In genomic region chr18:45588284-45588683, GRCh38 we compare ENCODE assay signal across 16 cellular contexts. TPM values are rescaled to one million over a fixed set of nuclear protein-coding genes. Genes with fewer than 3 reads are reported as not detected.
DNase-seq lines count a peak whose midpoint lies in the region; FAIRE-seq and TF ChIP-seq lines count a peak whose summit lies in the region.
"Had no signal": no experiment of that assay in that cellular context is flagged by ENCODE, and none has a peak within 500 bp of the region (broad histone marks: within the 10 kb centered on the region; RNA-seq: fewer than 3 reads in every experiment).

No MANE protein-coding gene starts in this region.

- CTCF ChIA-PET in BJ (lab: Yijun Ruan, JAX) = interaction anchor here (1.1 to 1.9 kb wide), 4 partner anchors 11 to 33 kb away, joined by 3 to 8 read pairs (median 5); no protein-coding TSS in a partner anchor

- DNase-seq in BJ (ENCODE audit: low read depth) = peak; percentile 71
- peak; percentile 47 to 68 for DNase-seq in SJSA1 (ENCODE audit: low read depth in 1 of 2, low spot score in 2 of 2)
- DNase-seq in left ventricle myocardium inferior = no peak
- no peak for DNase-seq in activated T-cell treated with anti-CD3 and anti-CD28 coated beads, Interleukin-2, amount 50 U/mL, for 1 hour
- DNase-seq in NCI-H1105 (lab: John Stamatoyannopoulos, UW) = no peak
- no peak for DNase-seq in dermis blood vessel endothelial cell
- DNase-seq in frontal cortex (ENCODE audit: low spot score in 2 of 2) = no peak
- DNase-seq: activated CD4-positive, alpha-beta memory T cell treated with anti-CD3 and anti-CD28 coated beads for 36 hours; activated naive CD4-positive, alpha-beta T cell; BE2C; colonic mucosa; NCI-H2081; posterior cingulate gyrus had no signal

- H3K4me3 ChIP-seq in BJ (ENCODE audit: low read depth, low read length) (no peak overlapping the region), SJSA1 (no peak overlapping the region), left ventricle myocardium inferior (no peak overlapping the region), skeletal muscle satellite cell (ENCODE audit: low read length) (no peak overlapping the region)
- H3K4me3 ChIP-seq: colonic mucosa, lung had no signal

- peak overlapping the region; percentile 82 for H3K27ac ChIP-seq in SJSA1
- H3K27ac ChIP-seq in left ventricle myocardium inferior (replicated peaks) = peak overlapping the region; percentile 84
- H3K27ac ChIP-seq: colonic mucosa had no signal

- H3K27me3 ChIP-seq in BJ (ENCODE audit: control insufficient read depth, insufficient read depth, low read length) = no peaks in the 10 kb centered on the region; the same call in none of the 2 replicates
- no peaks in the 10 kb centered on the region for H3K27me3 ChIP-seq in SJSA1 (replicated peaks)
- no peaks in the 10 kb centered on the region for H3K27me3 ChIP-seq in left ventricle myocardium inferior (ENCODE audit: low read depth)
- H3K27me3 ChIP-seq in skeletal muscle satellite cell (ENCODE audit: control insufficient read depth, insufficient read depth, low read length) = no peaks in the 10 kb centered on the region
- H3K27me3 ChIP-seq: BE2C, colonic mucosa had no signal

- H3K4me1 ChIP-seq in SJSA1 (replicated peaks) = peaks cover 37% of the 10 kb centered on the region
- H3K4me1 ChIP-seq in left ventricle myocardium inferior = peaks cover 21% of the 10 kb centered on the region
- H3K4me1 ChIP-seq in skeletal muscle satellite cell (ENCODE audit: control insufficient read depth, insufficient read depth, low read length) = peaks cover 28% of the 10 kb centered on the region
- H3K4me1 ChIP-seq: BE2C, colonic mucosa had no signal

- H3K9ac ChIP-seq in skeletal muscle satellite cell (ENCODE audit: low read depth, low read length) = no peak overlapping the region

- intact Hi-C loops in left ventricle myocardium inferior (cut with micrococcal nuclease) = no loop called here

- H3K4me2 ChIP-seq in skeletal muscle satellite cell (ENCODE audit: low read length) = peak overlapping the region; percentile 50

- TF ChIP-seq CTCF in BJ (IDR thresholded peaks at IDR 0.05; ENCODE audit: insufficient read depth, low read depth, low read length) = no peak
- no peak for TF ChIP-seq CTCF in left ventricle myocardium inferior (IDR thresholded peaks at IDR 0.05; ENCODE audit: borderline replicate concordance)

- H3K9me3 ChIP-seq in SJSA1 (replicated peaks) (0 out of 2 replicates have a peak, but pooled peaks cover 3% of the 10 kb centered on the region), left ventricle myocardium inferior (replicated peaks) (peaks cover 11% of the 10 kb centered on the region), skeletal muscle satellite cell (replicated peaks; ENCODE audit: low read length) (no peaks in the 10 kb centered on the region)
- H3K9me3 ChIP-seq: BE2C, colonic mucosa had no signal

- no peak for FAIRE-seq in frontal cortex (lab: Jason Lieb, UNC)

- no peaks in the 10 kb centered on the region for H3K36me3 ChIP-seq in BJ (ENCODE audit: control insufficient read depth, insufficient read depth, low read length)
- no peaks in the 10 kb centered on the region for H3K36me3 ChIP-seq in SJSA1
- H3K36me3 ChIP-seq in left ventricle myocardium inferior = no peaks in the 10 kb centered on the region
- no peaks in the 10 kb centered on the region for H3K36me3 ChIP-seq in skeletal muscle satellite cell (ENCODE audit: insufficient read depth, low read length)
- H3K36me3 ChIP-seq: BE2C, colonic mucosa had no signal

- POLR2A ChIA-PET in BJ (lab: Charles Lee) = interaction anchor here (0.7 kb wide), 1 partner anchor 910 kb away, joined by 3 read pairs; no protein-coding TSS in a partner anchor

RNA-seq across cellular contexts. Expression of gene SLC14A2, which starts 27.0 kb away (rescaled TPM):
- polyA plus RNA-seq in BJ (2011; rRNA removed) = 0.02 and 0.07 TPM in 2 replicates
- polyA minus RNA-seq in BJ (2011; rRNA and poly(A)+ RNA removed) = 0.09 TPM in 1 of 2 replicates, not detected in the other
- total RNA-seq in SJSA1 (2014; rRNA removed; shearing (Covaris generic)) = not detected in 2 replicates
- 0.05 TPM for total RNA-seq in left ventricle myocardium inferior
- not detected in 2 replicates for total RNA-seq in skeletal muscle satellite cell (2012; rRNA removed)
- total RNA-seq in dermis blood vessel endothelial cell = not detected in 2 replicates
- total RNA-seq in frontal cortex = not detected
- total RNA-seq: colonic mucosa, glomerular endothelial cell had no signal

Comparison
In these comparisons a context has a peak if more than half of its experiments do, and no peak if none do; other contexts are left out.
1. DNase-seq: peak in BJ (single experiment) and SJSA1 (2 of 2); none in left ventricle myocardium inferior (single experiment), activated T-cell treated with anti-CD3 and anti-CD28 coated beads, Interleukin-2, amount 50 U/mL, for 1 hour (single experiment), NCI-H1105 (single experiment), dermis blood vessel endothelial cell (single experiment) and frontal cortex (0 of 2).